Comparison of ENCODE assay signal across 13 cellular contexts in genomic region chr7:99108615-99109014, GRCh38. TPM values are rescaled to one million over a fixed set of nuclear protein-coding genes. Genes with fewer than 3 reads are reported as not detected.
DNase-seq lines count a peak whose midpoint lies in the region; ATAC-seq, FAIRE-seq and TF ChIP-seq lines count a peak whose summit lies in the region.
"Had no signal": no experiment of that assay in that cellular context is flagged by ENCODE, and none has a peak within 500 bp of the region (broad histone marks: within the 10 kb centered on the region; RNA-seq: fewer than 3 reads in every experiment).

No MANE protein-coding gene starts in this region.

- intact Hi-C loops in esophagus squamous epithelium (cut with DNase I) = no loop called here
- intact Hi-C loops in sigmoid colon (cut with DNase I) = no loop called here

- H3K27me3 ChIP-seq in esophagus squamous epithelium = no peaks in the 10 kb centered on the region
- no peaks in the 10 kb centered on the region for H3K27me3 ChIP-seq in sigmoid colon

- DNase-seq in AG10803 (ENCODE audit: low read depth) (peak; percentile 89), M059J (ENCODE audit: low read depth) (peak; percentile 24), esophagus squamous epithelium (lab: John Stamatoyannopoulos, UW) (no peak), sigmoid colon (no peak), NCI-H82 (lab: John Stamatoyannopoulos, UW) (no peak), D721Med (ENCODE audit: insufficient read length, low spot score) (no peak)
- no peak for DNase-seq in activated effector memory CD4-positive, alpha-beta T cell treated with anti-CD3 and anti-CD28 coated beads, Interleukin-2, amount 50 U/mL, for 16 hours
- DNase-seq: amniotic stem cell, KG1, natural killer cell, NCI-H2107 had no signal

- H3K27ac ChIP-seq in esophagus squamous epithelium = peak overlapping the region in 3 of 4 donors; percentile 32 to 61 (median 35)
- peak overlapping the region in 3 of 4 donors; percentile 24 to 27 (median 24) for H3K27ac ChIP-seq in sigmoid colon

- FAIRE-seq in D721Med (lab: Jason Lieb, UNC) = no peak

- whole genome bisulfite sequencing in esophagus squamous epithelium, 2 donors = 55 to 56% methylated on average over 4 of the region's 4 CpGs
- 79 to 87% methylated on average over 4 of the region's 4 CpGs for WGBS in sigmoid colon, 2 donors

- TF ChIP-seq CTCF in AG10803 (conservative IDR thresholded peaks at IDR 0.05; ENCODE audit: low read length) (no peak), esophagus squamous epithelium (IDR thresholded peaks at IDR 0.05) (no peak), sigmoid colon (IDR thresholded peaks at IDR 0.05) (no peak), D721Med (IDR thresholded peaks at IDR 0.05; ENCODE audit: insufficient read depth, missing control alignments) (no peak)

- TF ChIP-seq POLR2A in esophagus squamous epithelium (IDR thresholded peaks at IDR 0.05) (no peak), sigmoid colon (IDR thresholded peaks at IDR 0.05) (no peak)

- ATAC-seq in GM21447 (IDR thresholded peaks at IDR 0.05; ENCODE audit: unreplicated experiment) = no peak
- ATAC-seq: activated CD4-positive, CD25-positive, alpha-beta regulatory T cell treated with anti-CD3 and anti-CD28 coated beads, Interleukin-2, amount 50 U/mL, for 24 hours had no signal

- H3K36me3 ChIP-seq in esophagus squamous epithelium (no peaks in the 10 kb centered on the region), sigmoid colon (peaks cover 0 to 5% (median 0%) of the 10 kb centered on the region in 4 donors)

- H3K4me3 ChIP-seq in AG10803 (ENCODE audit: low read length) (no peak overlapping the region), esophagus squamous epithelium (no peak overlapping the region), sigmoid colon (no peak overlapping the region)

- H3K9me3 ChIP-seq in esophagus squamous epithelium (no peaks in the 10 kb centered on the region), sigmoid colon (no peaks in the 10 kb centered on the region)

- peaks cover 8 to 99% (median 50%) of the 10 kb centered on the region in 3 donors for H3K4me1 ChIP-seq in esophagus squamous epithelium
- H3K4me1 ChIP-seq in sigmoid colon = peaks cover 0 to 48% (median 39%) of the 10 kb centered on the region in 4 donors

- no peak for TF ChIP-seq EP300 in sigmoid colon (IDR thresholded peaks at IDR 0.05)

RNA-seq across cellular contexts. Expression of gene SMURF1, which starts 35.3 kb away (rescaled TPM):
- 12.7 and 21.1 TPM in 2 replicates for total RNA-seq in M059J (2014; rRNA removed; shearing (Covaris generic))
- total RNA-seq in esophagus squamous epithelium (10 to 100 TPM; 16.4 to 36.2 (median 24.6) TPM), sigmoid colon (10 to 100 TPM; 10.7 to 18.0 (median 15.8) TPM)
- 10 to 100 TPM in 1 of 3 donors, 1 to 10 TPM in 2; 8.4 to 14.1 (median 9.7) TPM for polyA plus RNA-seq in sigmoid colon

Comparison
In these comparisons a context has a peak if more than half of its experiments do, and no peak if none do; other contexts are left out.
1. DNase-seq: peak in AG10803 (single experiment) and M059J (single experiment); none in esophagus squamous epithelium (single experiment), sigmoid colon (single experiment), NCI-H82 (single experiment), activated effector memory CD4-positive, alpha-beta T cell treated with anti-CD3 and anti-CD28 coated beads, Interleukin-2, amount 50 U/mL, for 16 hours (single experiment) and D721Med (single experiment).